In the genomic region with DNA sequence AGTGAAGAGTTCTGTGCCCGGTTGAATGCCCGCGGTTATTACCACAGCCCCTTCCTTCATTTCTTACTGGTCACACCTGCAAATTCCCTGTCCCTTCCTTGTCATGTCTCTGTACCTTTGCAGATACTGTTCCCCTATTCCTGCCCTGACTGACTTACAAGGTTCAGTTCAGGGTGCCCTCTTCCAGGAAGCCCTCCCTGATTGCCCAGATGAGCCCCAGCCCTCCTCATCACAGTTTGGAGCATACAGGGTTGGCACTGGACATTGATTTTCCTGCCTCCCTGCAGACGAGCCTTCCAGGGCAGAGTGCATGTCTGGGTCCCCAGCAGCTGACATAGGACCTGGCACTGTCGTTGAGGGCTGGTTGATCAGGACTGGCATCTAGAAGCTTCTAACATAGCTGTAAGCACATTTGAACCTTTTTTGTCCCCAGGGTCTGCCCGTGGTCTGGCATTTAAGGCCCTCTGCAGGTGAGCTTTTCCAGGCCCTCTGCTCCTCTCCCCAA, we compare ENCODE assay signal across 21 cellular contexts.
DNase-seq lines count a peak whose midpoint lies in the region; ATAC-seq and TF ChIP-seq lines count a peak whose summit lies in the region.
"Had no signal": no experiment of that assay in that cellular context is flagged by ENCODE, and none has a peak within 500 bp of the region (broad histone marks: within the 10 kb centered on the region; RNA-seq: fewer than 3 reads in every experiment).

No MANE protein-coding gene starts in this region.

- H3K4me1 ChIP-seq in left ventricle myocardium inferior (no peaks in the 10 kb centered on the region), subcutaneous abdominal adipose tissue (ENCODE audit: control insufficient read depth in 5 of 5, insufficient read depth in 5 of 5, low read length in 5 of 5) (peaks cover 5 to 38% (median 24%) of the 10 kb centered on the region in 5 donors)

- H3K27ac Mint-ChIP-seq in nephron progenitor cell (peak overlapping the region; percentile 65), mesothelial cell of epicardium (no peak overlapping the region)
- H3K27ac Mint-ChIP-seq: CD14-positive monocyte, HFFc6, IgD-negative memory B cell had no signal

- H3K27ac ChIP-seq in left ventricle myocardium inferior (replicated peaks) (no peak overlapping the region), subcutaneous abdominal adipose tissue (ENCODE audit: low read depth, low read length) (no peak overlapping the region)
- H3K27ac ChIP-seq: 22Rv1 had no signal

- DNase-seq in Right ventricle myocardium superior (peak; percentile 15), left ventricle myocardium inferior (no peak), left ventricle myocardium superior (peak; percentile 11), nephron progenitor cell (no peak), HuH-7 (ENCODE audit: low spot score) (no peak), mesothelial cell of epicardium (ENCODE audit: low spot score in 2 of 2, unreplicated experiment in 2 of 2) (no peak)
- DNase-seq: DND-41; H7; HFFc6; MM.1S; NCI-H1105; NCI-H2081; NCI-H510A; NCI-H748 treated with DMSO at 0.1 percent for 48 hours; NK-92 treated with Interleukin-12 subunit alpha and Interleukin-12 subunit beta, amount 100 ng/mL, for 24 hours; SHP77 treated with DMSO at 0.1 percent for 48 hours had no signal

- H3K36me3 Mint-ChIP-seq in nephron progenitor cell (ENCODE audit: low read depth) (no peaks in the 10 kb centered on the region), mesothelial cell of epicardium (no peaks in the 10 kb centered on the region)
- H3K36me3 Mint-ChIP-seq: CD14-positive monocyte had no signal

- peaks cover 72% of the 10 kb centered on the region for H3K4me1 Mint-ChIP-seq in nephron progenitor cell
- H3K4me1 Mint-ChIP-seq in mesothelial cell of epicardium, result peaks cover 5% of the 10 kb centered on the region
- H3K4me1 Mint-ChIP-seq: CD14-positive monocyte, IgD-negative memory B cell had no signal

- H3K4me3 ChIP-seq in left ventricle myocardium inferior (no peak overlapping the region), subcutaneous abdominal adipose tissue (ENCODE audit: low read depth in 1 of 5, low read length in 5 of 5) (peak overlapping the region in 3 of 5 donors; percentile 11 to 16 (median 11))

- H3K36me3 ChIP-seq in left ventricle myocardium inferior (no peaks in the 10 kb centered on the region), subcutaneous abdominal adipose tissue (ENCODE audit: control insufficient read depth in 5 of 5, insufficient read depth in 5 of 5, low read length in 5 of 5) (no peaks in the 10 kb centered on the region)

- TF ChIP-seq CTCF in left ventricle myocardium inferior (IDR thresholded peaks at IDR 0.05; ENCODE audit: borderline replicate concordance), result no peak
- no peak for TF ChIP-seq CTCF in nephron progenitor cell (IDR thresholded peaks at IDR 0.05)
- TF ChIP-seq CTCF in mesothelial cell of epicardium (IDR thresholded peaks at IDR 0.05; ENCODE audit: unreplicated experiment), result no peak

- H3K4me3 Mint-ChIP-seq in nephron progenitor cell, result peak overlapping the region; percentile 65
- H3K4me3 Mint-ChIP-seq in mesothelial cell of epicardium, result no peak overlapping the region
- H3K4me3 Mint-ChIP-seq: CD14-positive monocyte, HFFc6, IgD-negative memory B cell had no signal

- H3K27me3 Mint-ChIP-seq in nephron progenitor cell (ENCODE audit: low read depth, poor library complexity), result peaks cover 39% of the 10 kb centered on the region
- H3K27me3 Mint-ChIP-seq in mesothelial cell of epicardium (ENCODE audit: low read depth), result peaks cover 40% of the 10 kb centered on the region

- H3K9me3 ChIP-seq in left ventricle myocardium inferior (replicated peaks) (peaks cover 7% of the 10 kb centered on the region), subcutaneous abdominal adipose tissue (ENCODE audit: control insufficient read depth in 5 of 5, low read length in 5 of 5) (peaks cover 3 to 6% (median 5%) of the 10 kb centered on the region in 5 donors)

- H3K9me3 Mint-ChIP-seq in nephron progenitor cell (peaks cover 6% of the 10 kb centered on the region), mesothelial cell of epicardium (no peaks in the 10 kb centered on the region)
- H3K9me3 Mint-ChIP-seq: HFFc6 had no signal

- intact Hi-C loops in Right ventricle myocardium superior (cut with DNase I), result no loop called here
- intact Hi-C loops in left ventricle myocardium inferior (cut with micrococcal nuclease), result no loop called here
- intact Hi-C loops in left ventricle myocardium superior (cut with micrococcal nuclease), result no loop called here

- H3K9ac ChIP-seq in subcutaneous abdominal adipose tissue (ENCODE audit: low read length in 5 of 5), result no peak overlapping the region

- H3K27me3 ChIP-seq in left ventricle myocardium inferior (ENCODE audit: low read depth), result peaks cover 25% of the 10 kb centered on the region
- peaks cover 0 to 5% (median 0%) of the 10 kb centered on the region in 5 donors for H3K27me3 ChIP-seq in subcutaneous abdominal adipose tissue (ENCODE audit: control insufficient read depth in 5 of 5, insufficient read depth in 4 of 5, low read length in 5 of 5)

- ATAC-seq in Right ventricle myocardium superior (ENCODE audit: poor library complexity) (no peak), left ventricle myocardium superior (no peak), HG03354 (IDR thresholded peaks at IDR 0.05; ENCODE audit: poor library complexity, severe bottlenecking, unreplicated experiment) (no peak)

Comparison
In these comparisons a context has a peak if more than half of its experiments do, and no peak if none do; other contexts are left out.
1. DNase-seq: peak in Right ventricle myocardium superior (single experiment) and left ventricle myocardium superior (single experiment); none in left ventricle myocardium inferior (single experiment), nephron progenitor cell (single experiment), HuH-7 (single experiment) and mesothelial cell of epicardium (0 of 2).